In the genomic region with DNA sequence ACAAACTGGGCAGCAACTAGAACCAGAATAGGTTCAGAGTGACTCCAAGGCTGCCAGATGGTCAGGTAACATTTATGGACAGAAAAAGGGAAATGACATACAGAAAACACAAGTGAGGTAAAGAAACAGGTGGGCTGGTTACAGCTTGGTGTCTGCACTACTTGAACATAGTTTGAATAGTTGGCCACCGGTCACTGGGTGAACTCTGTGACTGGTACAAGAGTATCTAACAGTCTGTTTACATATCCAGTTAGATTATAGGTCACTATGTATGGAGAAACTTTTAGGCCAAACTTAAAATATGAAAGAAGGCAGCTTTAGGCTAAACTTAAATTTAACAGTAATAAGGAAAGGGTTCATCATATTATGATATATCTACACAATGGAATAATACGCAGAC, we compare ENCODE assay signal across 33 cellular contexts.
"Had no signal": no experiment of that assay in that cellular context is flagged by ENCODE, and none has a peak within 500 bp of the region (broad histone marks: within the 10 kb centered on the region; RNA-seq: fewer than 3 reads in every experiment).

No MANE protein-coding gene starts in this region.

- H3K4me3 ChIP-seq: adrenal gland, body of pancreas, breast epithelium had no signal

- H3K4me3 Mint-ChIP-seq: activated B cell treated with CpG ODN at 0.5 μM for 24 hours; activated CD4-positive, alpha-beta memory T cell treated with anti-CD3 and anti-CD28 coated beads for 36 hours; activated CD4-positive, alpha-beta T cell treated with anti-CD3 and anti-CD28 coated beads, Interleukin-2, amount 10 ng/mL, durations not matched to agents 24 days and 14 days; activated CD8-positive, alpha-beta T cell treated with anti-CD3 and anti-CD28 coated beads for 36 hours; activated naive CD4-positive, alpha-beta T cell treated with anti-CD3 and anti-CD28 coated beads for 36 hours; activated naive CD8-positive, alpha-beta T cell treated with anti-CD3 and anti-CD28 coated beads for 36 hours; activated T-cell treated with anti-CD3 and anti-CD28 coated beads, Interleukin-2, amount 50 U/mL, for 4 hours; activated T-cell treated with anti-CD3 and anti-CD28 coated beads, Interleukin-2, amount 50 U/mL, for 72 hours; activated T-helper 1 cell treated with anti-CD3 and anti-CD28 coated beads, Interleukin-12 subunit alpha, Interleukin-12 subunit beta, Interleukin-2, Interleukin-4 antibody, amounts not matched to agents 30 ng/mL and 10 ng/mL and 1 ng/mL, durations not matched to agents 14 hours and 24 hours and 36 hours; activated T-helper 17 cell treated with anti-CD3 and anti-CD28 coated beads, Interleukin-2, amount 50 U/mL, for 72 hours; T-helper 17 cell; T-helper 2 cell treated with Interferon-gamma antibody and Interleukin-4, amounts not matched to agents 5 μg/mL and 100 μg/mL, for 36 hours had no signal

- H3K27ac Mint-ChIP-seq: activated B cell treated with CpG ODN at 0.5 μM for 24 hours; activated CD4-positive, alpha-beta memory T cell treated with anti-CD3 and anti-CD28 coated beads for 36 hours; activated CD4-positive, alpha-beta T cell treated with anti-CD3 and anti-CD28 coated beads, Interleukin-2, amount 10 ng/mL, durations not matched to agents 24 days and 14 days; activated CD8-positive, alpha-beta T cell treated with anti-CD3 and anti-CD28 coated beads for 36 hours; activated naive CD4-positive, alpha-beta T cell treated with anti-CD3 and anti-CD28 coated beads for 36 hours; activated naive CD4-positive, alpha-beta T cell treated with anti-CD3 and anti-CD28 coated beads, Interleukin-2, amount 50 U/mL, for 72 hours; activated naive CD8-positive, alpha-beta T cell treated with anti-CD3 and anti-CD28 coated beads for 36 hours; activated T-cell treated with anti-CD3 and anti-CD28 coated beads, Interleukin-2, amount 50 U/mL, for 72 hours; activated T-helper 1 cell treated with anti-CD3 and anti-CD28 coated beads, Interleukin-12 subunit alpha, Interleukin-12 subunit beta, Interleukin-2, Interleukin-4 antibody, amounts not matched to agents 30 ng/mL and 10 ng/mL and 1 ng/mL, durations not matched to agents 14 hours and 24 hours and 36 hours; activated T-helper 17 cell treated with anti-CD3 and anti-CD28 coated beads, Interleukin-2, amount 50 U/mL, for 72 hours; T-helper 17 cell; T-helper 2 cell treated with Interferon-gamma antibody and Interleukin-4, amounts not matched to agents 5 μg/mL and 100 μg/mL, for 36 hours had no signal

- H3K9me3 Mint-ChIP-seq: activated CD4-positive, alpha-beta memory T cell treated with anti-CD3 and anti-CD28 coated beads for 36 hours; activated CD4-positive, alpha-beta T cell treated with anti-CD3 and anti-CD28 coated beads, Interleukin-2, amount 10 ng/mL, durations not matched to agents 24 days and 14 days; activated CD8-positive, alpha-beta T cell treated with anti-CD3 and anti-CD28 coated beads for 36 hours; activated naive CD4-positive, alpha-beta T cell treated with anti-CD3 and anti-CD28 coated beads for 36 hours; activated naive CD4-positive, alpha-beta T cell treated with anti-CD3 and anti-CD28 coated beads, Interleukin-2, amount 50 U/mL, for 72 hours; activated naive CD8-positive, alpha-beta T cell treated with anti-CD3 and anti-CD28 coated beads for 36 hours; activated T-cell treated with anti-CD3 and anti-CD28 coated beads, Interleukin-2, amount 50 U/mL, for 4 hours; activated T-cell treated with anti-CD3 and anti-CD28 coated beads, Interleukin-2, amount 50 U/mL, for 72 hours; activated T-helper 1 cell treated with anti-CD3 and anti-CD28 coated beads, Interleukin-12 subunit alpha, Interleukin-12 subunit beta, Interleukin-2, Interleukin-4 antibody, amounts not matched to agents 30 ng/mL and 10 ng/mL and 1 ng/mL, durations not matched to agents 14 hours and 24 hours and 36 hours; activated T-helper 17 cell treated with anti-CD3 and anti-CD28 coated beads, Interleukin-2, amount 50 U/mL, for 72 hours; T-helper 2 cell treated with Interferon-gamma antibody and Interleukin-4, amounts not matched to agents 5 μg/mL and 100 μg/mL, for 36 hours had no signal

- H3K4me1 ChIP-seq: adrenal gland, body of pancreas, breast epithelium had no signal

- H3K9me3 ChIP-seq: adrenal gland, body of pancreas, breast epithelium had no signal

- H3K36me3 Mint-ChIP-seq: activated CD4-positive, alpha-beta memory T cell treated with anti-CD3 and anti-CD28 coated beads for 36 hours; activated naive CD4-positive, alpha-beta T cell treated with anti-CD3 and anti-CD28 coated beads, Interleukin-2, amount 50 U/mL, for 72 hours; activated naive CD8-positive, alpha-beta T cell treated with anti-CD3 and anti-CD28 coated beads for 36 hours had no signal

- H3K27ac ChIP-seq: adrenal gland, body of pancreas, brain microvascular endothelial cell, breast epithelium, VCaP had no signal

- H3K27me3 ChIP-seq: adrenal gland, body of pancreas, brain microvascular endothelial cell, breast epithelium had no signal

- H3K4me1 Mint-ChIP-seq: activated B cell treated with CpG ODN at 0.5 μM for 24 hours; activated CD4-positive, alpha-beta T cell treated with anti-CD3 and anti-CD28 coated beads, Interleukin-2, amount 10 ng/mL, durations not matched to agents 24 days and 14 days; activated naive CD8-positive, alpha-beta T cell treated with anti-CD3 and anti-CD28 coated beads for 36 hours; activated T-helper 17 cell treated with anti-CD3 and anti-CD28 coated beads, Interleukin-2, amount 50 U/mL, for 72 hours; T-helper 17 cell had no signal

- H3K27me3 Mint-ChIP-seq: activated B cell treated with CpG ODN at 0.5 μM for 24 hours; activated CD4-positive, alpha-beta memory T cell treated with anti-CD3 and anti-CD28 coated beads for 36 hours; activated CD4-positive, alpha-beta T cell treated with anti-CD3 and anti-CD28 coated beads, Interleukin-2, amount 10 ng/mL, durations not matched to agents 24 days and 14 days; activated CD8-positive, alpha-beta T cell treated with anti-CD3 and anti-CD28 coated beads for 36 hours; activated naive CD8-positive, alpha-beta T cell treated with anti-CD3 and anti-CD28 coated beads for 36 hours; activated T-helper 17 cell treated with anti-CD3 and anti-CD28 coated beads, Interleukin-2, amount 50 U/mL, for 72 hours; T-helper 17 cell had no signal

- DNase-seq: activated B cell treated with CpG ODN at 0.5 μM for 24 hours; activated CD4-positive, alpha-beta memory T cell treated with anti-CD3 and anti-CD28 coated beads for 36 hours; activated CD4-positive, alpha-beta T cell treated with anti-CD3 and anti-CD28 coated beads for 4 hours; activated CD4-positive, alpha-beta T cell treated with anti-CD3 and anti-CD28 coated beads, Interleukin-2, amount 10 ng/mL, durations not matched to agents 24 days and 14 days; activated CD4-positive, alpha-beta T cell treated with anti-CD3 and anti-CD28 coated beads, Interleukin-2, amount 50 U/mL, for 1 hour; activated CD4-positive, alpha-beta T cell treated with anti-CD3 and anti-CD28 coated beads, Interleukin-2, amount 50 U/mL, for 4 hours; activated CD4-positive, CD25-positive, alpha-beta regulatory T cell treated with anti-CD3 and anti-CD28 coated beads, Interleukin-2, amount 50 U/mL, for 72 hours; activated CD8-positive, alpha-beta memory T cell treated with anti-CD3 and anti-CD28 coated beads, Interleukin-2, amount 50 U/mL, for 4 hours; activated CD8-positive, alpha-beta T cell treated with anti-CD3 and anti-CD28 coated beads for 36 hours; activated effector memory CD4-positive, alpha-beta T cell treated with anti-CD3 and anti-CD28 coated beads, Interleukin-2, amount 50 U/mL, for 16 hours; activated gamma-delta T cell treated with Interleukin-2 at 50 U/mL for 16 hours; activated naive CD4-positive, alpha-beta T cell; activated naive CD4-positive, alpha-beta T cell treated with anti-CD3 and anti-CD28 coated beads for 36 hours; activated naive CD4-positive, alpha-beta T cell treated with anti-CD3 and anti-CD28 coated beads, Interleukin-2, amount 50 U/mL, for 16 hours; activated naive CD8-positive, alpha-beta T cell treated with anti-CD3 and anti-CD28 coated beads for 36 hours; activated T-cell treated with anti-CD3 and anti-CD28 coated beads for 4 hours; activated T-cell treated with anti-CD3 and anti-CD28 coated beads, Interleukin-2, amount 50 U/mL, for 1 hour; activated T-cell treated with anti-CD3 and anti-CD28 coated beads, Interleukin-2, amount 50 U/mL, for 4 hours; activated T-cell treated with anti-CD3 and anti-CD28 coated beads, Interleukin-2, amount 50 U/mL, for 72 hours; adrenal gland; amniotic stem cell; aorta; body of pancreas; brain microvascular endothelial cell; central memory CD4-positive, alpha-beta T cell; T-helper 17 cell; T-helper 9 cell had no signal

- ATAC-seq: activated CD8-positive, alpha-beta T cell treated with anti-CD3 and anti-CD28 coated beads for 36 hours; activated naive CD4-positive, alpha-beta T cell treated with anti-CD3 and anti-CD28 coated beads, Interleukin-2, amount 50 U/mL, for 72 hours; activated T-cell treated with anti-CD3 and anti-CD28 coated beads, Interleukin-2, amount 50 U/mL, for 4 hours; activated T-cell treated with anti-CD3 and anti-CD28 coated beads, Interleukin-2, amount 50 U/mL, for 72 hours; activated T-helper 17 cell treated with anti-CD3 and anti-CD28 coated beads, Interleukin-2, amount 50 U/mL, for 72 hours; body of pancreas; T-helper 17 cell had no signal

- H3K36me3 ChIP-seq: adrenal gland, brain microvascular endothelial cell, breast epithelium had no signal
